8 cellular contexts compared by ENCODE assay signal in the genomic region with DNA sequence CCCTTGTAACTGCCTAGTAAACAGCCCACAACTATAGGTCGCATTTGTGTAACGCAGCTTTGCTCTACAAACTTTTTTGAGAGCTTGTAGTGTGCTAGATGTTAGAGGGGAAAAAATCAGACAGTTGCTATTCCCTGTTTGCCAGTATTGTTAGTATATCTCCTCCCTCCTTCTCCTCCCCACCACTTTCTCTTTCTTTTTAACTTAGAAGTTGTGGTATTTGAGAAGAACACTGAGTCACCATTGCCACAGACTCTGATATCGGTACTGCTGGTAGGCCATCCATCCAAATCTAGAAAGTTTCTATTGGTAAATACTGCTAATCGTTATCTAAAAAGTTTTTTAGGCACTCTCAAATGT. TPM values are rescaled to one million over a fixed set of nuclear protein-coding genes. Genes with fewer than 3 reads are reported as not detected.
DNase-seq lines count a peak whose midpoint lies in the region; ATAC-seq lines count a peak whose summit lies in the region.

No MANE protein-coding gene starts in this region.

- H3K27me3 Mint-ChIP-seq in CD4-positive, CD25-positive, alpha-beta regulatory T cell, result no peaks in the 10 kb centered on the region
- H3K27me3 Mint-ChIP-seq in activated naive CD8-positive, alpha-beta T cell treated with anti-CD3 and anti-CD28 coated beads, Interleukin-2, amount 50 U/mL, for 24 hours, result no peaks in the 10 kb centered on the region
- H3K27me3 Mint-ChIP-seq in immature natural killer cell (ENCODE audit: low read depth in 3 of 3), result peaks cover 6 to 16% (median 14%) of the 10 kb centered on the region in 3 donors

- H3K27me3 ChIP-seq in CD4-positive, CD25-positive, alpha-beta regulatory T cell (ENCODE audit: control insufficient read depth, insufficient read depth, low read length), result no peaks in the 10 kb centered on the region

- H3K27ac ChIP-seq in CD4-positive, CD25-positive, alpha-beta regulatory T cell (ENCODE audit: insufficient read depth, low read length, poor library complexity, severe bottlenecking), result peak overlapping the region; percentile 95
- H3K27ac ChIP-seq in substantia nigra (ENCODE audit: low read depth, low read length, poor library complexity, severe bottlenecking), result peak overlapping the region; percentile 85

- peaks cover 29% of the 10 kb centered on the region for H3K36me3 ChIP-seq in CD4-positive, CD25-positive, alpha-beta regulatory T cell (ENCODE audit: control insufficient read depth, insufficient read depth, low read length)

- peaks cover 37% of the 10 kb centered on the region for H3K4me1 ChIP-seq in CD4-positive, CD25-positive, alpha-beta regulatory T cell (ENCODE audit: control insufficient read depth, insufficient read depth, low read length, poor library complexity, severe bottlenecking)

- H3K4me3 Mint-ChIP-seq in CD4-positive, CD25-positive, alpha-beta regulatory T cell, result peak overlapping the region; percentile 97 to 100 (median 99)
- peak overlapping the region; percentile 87 for H3K4me3 Mint-ChIP-seq in activated naive CD8-positive, alpha-beta T cell treated with anti-CD3 and anti-CD28 coated beads, Interleukin-2, amount 50 U/mL, for 24 hours
- H3K4me3 Mint-ChIP-seq in immature natural killer cell, result peak overlapping the region; percentile 97 to 100 (median 97)

- peak overlapping the region; percentile 99 for H3K4me3 ChIP-seq in CD4-positive, CD25-positive, alpha-beta regulatory T cell (ENCODE audit: low read depth, low read length)

- DNase-seq in CD4-positive, CD25-positive, alpha-beta regulatory T cell, result peak in 1 of 3 donors; percentile 71
- DNase-seq in HT1080 (ENCODE audit: low read depth) (peak; percentile 47), immature natural killer cell (peak; percentile 65 to 67 (median 65)), substantia nigra (lab: John Stamatoyannopoulos, UW) (no peak), kidney glomerular epithelial cell (lab: John Stamatoyannopoulos, UW) (no peak)
- no peak for DNase-seq in activated naive CD8-positive, alpha-beta T cell treated with anti-CD3 and anti-CD28 coated beads, Interleukin-2, amount 50 U/mL, for 24 hours
- no peak for DNase-seq in stimulated activated CD4-positive, alpha-beta T cell treated with anti-CD3 and anti-CD28 coated beads, Interleukin-1b, Interleukin-23, amount 100 ng/mL, for 48 hours

- peak; percentile 47 to 52 for ATAC-seq in CD4-positive, CD25-positive, alpha-beta regulatory T cell (ENCODE audit: low read depth in 2 of 2)
- ATAC-seq in GM19463 (IDR thresholded peaks at IDR 0.05; ENCODE audit: unreplicated experiment), result peak; percentile 19
- ATAC-seq in activated naive CD8-positive, alpha-beta T cell treated with anti-CD3 and anti-CD28 coated beads, Interleukin-2, amount 50 U/mL, for 24 hours, result peak; percentile 84

- H3K9me3 ChIP-seq in CD4-positive, CD25-positive, alpha-beta regulatory T cell (ENCODE audit: control insufficient read depth in 2 of 2, low read length in 2 of 2), result no peaks in the 10 kb centered on the region

- H3K4me1 Mint-ChIP-seq in CD4-positive, CD25-positive, alpha-beta regulatory T cell, result peaks cover 50 to 69% (median 57%) of the 10 kb centered on the region in 4 donors
- peaks cover 55% of the 10 kb centered on the region for H3K4me1 Mint-ChIP-seq in activated naive CD8-positive, alpha-beta T cell treated with anti-CD3 and anti-CD28 coated beads, Interleukin-2, amount 50 U/mL, for 24 hours
- peaks cover 54 to 62% of the 10 kb centered on the region in 2 donors for H3K4me1 Mint-ChIP-seq in immature natural killer cell

- peak overlapping the region; percentile 97 to 99 (median 98) for H3K27ac Mint-ChIP-seq in CD4-positive, CD25-positive, alpha-beta regulatory T cell
- peak overlapping the region; percentile 98 for H3K27ac Mint-ChIP-seq in activated naive CD8-positive, alpha-beta T cell treated with anti-CD3 and anti-CD28 coated beads, Interleukin-2, amount 50 U/mL, for 24 hours
- peak overlapping the region; percentile 98 to 100 (median 98) for H3K27ac Mint-ChIP-seq in immature natural killer cell

- H3K9me3 Mint-ChIP-seq in CD4-positive, CD25-positive, alpha-beta regulatory T cell, result no peaks in the 10 kb centered on the region
- H3K9me3 Mint-ChIP-seq in activated naive CD8-positive, alpha-beta T cell treated with anti-CD3 and anti-CD28 coated beads, Interleukin-2, amount 50 U/mL, for 24 hours, result no peaks in the 10 kb centered on the region
- H3K9me3 Mint-ChIP-seq in immature natural killer cell, result no peaks in the 10 kb centered on the region

- peaks cover 14% of the 10 kb centered on the region for H3K36me3 Mint-ChIP-seq in CD4-positive, CD25-positive, alpha-beta regulatory T cell
- H3K36me3 Mint-ChIP-seq in activated naive CD8-positive, alpha-beta T cell treated with anti-CD3 and anti-CD28 coated beads, Interleukin-2, amount 50 U/mL, for 24 hours (ENCODE audit: low read depth), result peaks cover 46% of the 10 kb centered on the region
- peaks cover 1 to 9% (median 5%) of the 10 kb centered on the region in 3 donors for H3K36me3 Mint-ChIP-seq in immature natural killer cell

RNA-seq across cellular contexts. Expression of gene POMP, which starts 0.7 kb away (rescaled TPM):
- total RNA-seq in CD4-positive, CD25-positive, alpha-beta regulatory T cell, result 27.3 TPM
- 100 to 1,000 TPM; 101 to 138 (median 120) TPM for polyA plus RNA-seq in CD4-positive, CD25-positive, alpha-beta regulatory T cell
- 163 and 172 TPM in 2 replicates for total RNA-seq in HT1080 (2014; rRNA removed; shearing (Covaris generic))
- polyA plus RNA-seq in HT1080 (2015; cell fraction: cytosol; rRNA removed), result 153 and 191 TPM in 2 replicates
- 83.0 and 104 TPM in 2 replicates for polyA plus RNA-seq in HT1080 (2015; cell fraction: nucleus; rRNA removed)
- polyA plus RNA-seq in immature natural killer cell, result 100 to 1,000 TPM; 136 to 152 (median 138) TPM

RNA-seq across cellular contexts. Expression of gene SLC46A3, which starts 59.2 kb away (rescaled TPM):
- 11.0 TPM for total RNA-seq in CD4-positive, CD25-positive, alpha-beta regulatory T cell
- 10 to 100 TPM; 27.9 to 35.5 (median 33.4) TPM for polyA plus RNA-seq in CD4-positive, CD25-positive, alpha-beta regulatory T cell
- 3.5 and 4.9 TPM in 2 replicates for total RNA-seq in HT1080 (2014; rRNA removed; shearing (Covaris generic))
- 3.2 and 4.5 TPM in 2 replicates for polyA plus RNA-seq in HT1080 (2015; cell fraction: cytosol; rRNA removed)
- polyA plus RNA-seq in HT1080 (2015; cell fraction: nucleus; rRNA removed), result 8.2 and 8.7 TPM in 2 replicates
- polyA plus RNA-seq in immature natural killer cell, result 10 to 100 TPM; 15.7 to 28.8 (median 26.7) TPM

Comparison
In these comparisons a context has a peak if more than half of its experiments do, and no peak if none do; other contexts are left out.
1. ATAC-seq: peak in every context shown above with its lines; median percentile 84 in activated naive CD8-positive, alpha-beta T cell treated with anti-CD3 and anti-CD28 coated beads, Interleukin-2, amount 50 U/mL, for 24 hours; 50 in CD4-positive, CD25-positive, alpha-beta regulatory T cell; 19 in GM19463.
2. DNase-seq: peak in HT1080 (single experiment) and immature natural killer cell (3 of 3); none in activated naive CD8-positive, alpha-beta T cell treated with anti-CD3 and anti-CD28 coated beads, Interleukin-2, amount 50 U/mL, for 24 hours (single experiment), substantia nigra (0 of 49), kidney glomerular epithelial cell (single experiment) and stimulated activated CD4-positive, alpha-beta T cell treated with anti-CD3 and anti-CD28 coated beads, Interleukin-1b, Interleukin-23, amount 100 ng/mL, for 48 hours (single experiment).
3. Peak in every context shown above with its lines, with median percentiles within 50 percentile points of each other: H3K27ac Mint-ChIP-seq and H3K4me3 Mint-ChIP-seq.